27 cellular contexts compared by ENCODE assay signal in the genomic region with DNA sequence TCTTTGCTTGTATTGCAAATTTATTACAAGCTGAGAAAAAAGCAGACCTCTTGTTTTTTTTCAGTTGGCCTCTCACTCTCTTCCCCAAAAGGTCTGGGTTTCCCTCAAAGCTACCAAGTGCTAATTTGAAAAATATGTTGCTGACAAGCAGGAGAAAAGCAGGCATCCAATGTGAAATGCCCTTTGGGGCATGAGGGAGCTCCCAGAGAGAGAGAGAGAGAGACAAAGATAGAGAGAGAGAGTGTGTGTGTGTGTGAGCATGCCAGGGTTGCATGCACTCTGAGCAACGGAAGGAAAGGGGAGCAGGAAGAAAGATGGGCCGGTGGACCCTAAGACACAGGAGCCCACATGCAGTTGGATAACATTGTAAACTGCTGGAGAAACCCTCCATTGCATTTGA.
"Had no signal": no experiment of that assay in that cellular context is flagged by ENCODE, and none has a peak within 500 bp of the region (broad histone marks: within the 10 kb centered on the region; RNA-seq: fewer than 3 reads in every experiment).

No MANE protein-coding gene starts in this region.

- H3K79me2 ChIP-seq: hepatocyte, parathyroid adenoma had no signal

- H3K9me3 Mint-ChIP-seq: dendritic cell treated with granulocyte-macrophage colony-stimulating factor and Interleukin-4, amounts not matched to agents 40 ng/mL and 50 ng/mL, for 4 days; stimulated activated naive CD8-positive, alpha-beta T cell treated with anti-CD3 and anti-CD28 coated beads, Interleukin-15, amount 100 ng/mL, for 72 hours had no signal

- H3K4me2 ChIP-seq: hepatocyte had no signal

- DNase-seq: colonic mucosa; effector CD8-positive, alpha-beta T cell; foreskin keratinocyte; heart left ventricle; kidney; left lung; mesenchymal stem cell; midbrain; naive thymus-derived CD4-positive, alpha-beta T cell; sigmoid colon; spleen; stimulated activated CD4-positive, alpha-beta T cell treated with anti-CD3 and anti-CD28 coated beads, Interleukin-2, amount 100 ng/mL, for 48 hours; stimulated activated naive CD4-positive, alpha-beta T cell; stimulated activated naive CD8-positive, alpha-beta T cell treated with anti-CD3 and anti-CD28 coated beads, Interleukin-15, amount 100 ng/mL, for 72 hours; trophoblast cell had no signal

- H3K4me1 Mint-ChIP-seq: naive thymus-derived CD4-positive, alpha-beta T cell; nephron; stimulated activated naive CD8-positive, alpha-beta T cell treated with anti-CD3 and anti-CD28 coated beads, Interleukin-15, amount 100 ng/mL, for 72 hours had no signal

- ATAC-seq: foreskin keratinocyte; gastroesophageal sphincter; heart left ventricle; left lung; naive thymus-derived CD4-positive, alpha-beta T cell; stimulated activated naive CD8-positive, alpha-beta T cell treated with anti-CD3 and anti-CD28 coated beads, Interleukin-15, amount 100 ng/mL, for 72 hours had no signal

- H3K27ac Mint-ChIP-seq: dendritic cell treated with granulocyte-macrophage colony-stimulating factor and Interleukin-4, amounts not matched to agents 40 ng/mL and 50 ng/mL, for 4 days; naive thymus-derived CD4-positive, alpha-beta T cell; progenitor cell of endocrine pancreas; stimulated activated naive CD8-positive, alpha-beta T cell treated with anti-CD3 and anti-CD28 coated beads, Interleukin-15, amount 100 ng/mL, for 72 hours had no signal

- H3K27me3 ChIP-seq: colonic mucosa, esophagus muscularis mucosa, foreskin keratinocyte, gastroesophageal sphincter, heart left ventricle, hepatocyte, left lung, neutrophil, right atrium auricular region, sigmoid colon, spleen, suprapubic skin, vagina had no signal

- H3K9me3 ChIP-seq: colonic mucosa, neutrophil, suprapubic skin, vagina had no signal

- H3K4me3 ChIP-seq: colonic mucosa, esophagus muscularis mucosa, gastroesophageal sphincter, heart left ventricle, hepatocyte, left lung, right atrium auricular region, sigmoid colon, spleen, suprapubic skin, vagina had no signal

- FAIRE-seq: endothelial cell of umbilical vein, kidney had no signal

- H3K27ac ChIP-seq: colonic mucosa, esophagus muscularis mucosa, foreskin keratinocyte, gastroesophageal sphincter, heart left ventricle, hepatocyte, left lung, neutrophil, parathyroid adenoma, right atrium auricular region, sigmoid colon, spleen, suprapubic skin, vagina had no signal

- H3K4me3 Mint-ChIP-seq: dendritic cell treated with granulocyte-macrophage colony-stimulating factor and Interleukin-4, amounts not matched to agents 40 ng/mL and 50 ng/mL, for 4 days; naive thymus-derived CD4-positive, alpha-beta T cell; nephron; stimulated activated naive CD8-positive, alpha-beta T cell treated with anti-CD3 and anti-CD28 coated beads, Interleukin-15, amount 100 ng/mL, for 72 hours had no signal

- H3K36me3 ChIP-seq: colonic mucosa, esophagus muscularis mucosa, gastroesophageal sphincter, heart left ventricle, left lung, neutrophil, right atrium auricular region, sigmoid colon, spleen, suprapubic skin, vagina had no signal

- H3K9ac ChIP-seq: parathyroid adenoma had no signal

- H3K4me1 ChIP-seq: colonic mucosa, esophagus muscularis mucosa, gastroesophageal sphincter, heart left ventricle, left lung, parathyroid adenoma, right atrium auricular region, sigmoid colon, spleen, suprapubic skin, vagina had no signal

- H2AFZ ChIP-seq: hepatocyte, parathyroid adenoma had no signal

- H3K27me3 Mint-ChIP-seq: dendritic cell treated with granulocyte-macrophage colony-stimulating factor and Interleukin-4, amounts not matched to agents 40 ng/mL and 50 ng/mL, for 4 days; progenitor cell of endocrine pancreas; stimulated activated naive CD8-positive, alpha-beta T cell treated with anti-CD3 and anti-CD28 coated beads, Interleukin-15, amount 100 ng/mL, for 72 hours had no signal
